9 cellular contexts compared by ENCODE assay signal in genomic region chr7:98250789-98251188, GRCh38. TPM values are rescaled to one million over a fixed set of nuclear protein-coding genes. Genes with fewer than 3 reads are reported as not detected.
A peak's percentile ranks its signal among the peaks of the same experiment; 100 is the strongest.
DNase-seq lines count a peak whose midpoint lies in the region; ATAC-seq, FAIRE-seq and TF ChIP-seq lines count a peak whose summit lies in the region.
"Had no signal": no experiment of that assay in that cellular context is flagged by ENCODE, and none has a peak within 500 bp of the region (broad histone marks: within the 10 kb centered on the region; RNA-seq: fewer than 3 reads in every experiment).

No MANE protein-coding gene starts in this region.

- DNase-seq in NCI-H82 (lab: John Stamatoyannopoulos, UW) (peak; percentile 39), NCI-H82 treated with DMSO at 0.1 percent for 48 hours (lab: John Stamatoyannopoulos, UW; ENCODE audit: unreplicated experiment) (no peak), activated B cell treated with CpG ODN at 0.5 μM for 24 hours (no peak), endodermal cell (no peak), small intestine (peak; percentile 17), NCI-H524 (lab: John Stamatoyannopoulos, UW) (no peak), hepatic stellate cell (ENCODE audit: low spot score) (no peak)

- H3K27ac Mint-ChIP-seq in activated B cell treated with CpG ODN at 0.5 μM for 24 hours = peak overlapping the region; percentile 80
- H3K27ac Mint-ChIP-seq in endodermal cell = peak overlapping the region; percentile 35

- no peak for ATAC-seq in activated B cell treated with CpG ODN at 0.5 μM for 24 hours (ENCODE audit: low read depth)
- no peak for ATAC-seq in GM18868 (IDR thresholded peaks at IDR 0.05; ENCODE audit: unreplicated experiment)

- POLR2A ChIA-PET in activated B cell treated with CpG ODN at 0.5 μM for 24 hours (lab: Charles Lee) = interaction anchor here (1.6 kb wide), 1 partner anchor 48 kb away, joined by 7 read pairs; no protein-coding TSS in a partner anchor

- peak overlapping the region; percentile 94 for H3K4me3 Mint-ChIP-seq in activated B cell treated with CpG ODN at 0.5 μM for 24 hours
- peak overlapping the region; percentile 90 for H3K4me3 Mint-ChIP-seq in endodermal cell

- peaks cover 39% of the 10 kb centered on the region for H3K4me1 Mint-ChIP-seq in activated B cell treated with CpG ODN at 0.5 μM for 24 hours
- peaks cover 18% of the 10 kb centered on the region for H3K4me1 Mint-ChIP-seq in endodermal cell

- TF ChIP-seq CTCF in activated B cell treated with CpG ODN at 0.5 μM for 24 hours (IDR thresholded peaks at IDR 0.05) = no peak
- TF ChIP-seq CTCF in endodermal cell (conservative IDR thresholded peaks at IDR 0.05) = no peak

- H3K36me3 Mint-ChIP-seq in activated B cell treated with CpG ODN at 0.5 μM for 24 hours (ENCODE audit: low read depth) (peaks cover 20% of the 10 kb centered on the region), endodermal cell (ENCODE audit: low read depth) (peaks cover 11% of the 10 kb centered on the region)

- H3K36me3 ChIP-seq in endodermal cell (ENCODE audit: control insufficient read depth, insufficient read depth, low read length) (no peaks in the 10 kb centered on the region), small intestine (ENCODE audit: control insufficient read depth in 2 of 2, insufficient read depth in 2 of 2, low read length in 2 of 2) (peaks cover 0 to 2% of the 10 kb centered on the region in 2 donors)

- CTCF ChIA-PET in activated B cell treated with CpG ODN at 0.5 μM for 24 hours (lab: Charles Lee) = interaction anchor here (0.8 kb wide), 1 partner anchor 144 kb away, joined by 3 read pairs; the partner anchor contains the start of gene LMTK2

- no peak overlapping the region for H3K27ac ChIP-seq in endodermal cell (ENCODE audit: low read depth, low read length)
- H3K27ac ChIP-seq in small intestine (ENCODE audit: low read depth in 1 of 2, low read length in 1 of 2) = peak overlapping the region; percentile 74 to 96

- H3K9me3 ChIP-seq in endodermal cell (ENCODE audit: control insufficient read depth, low read length) (no peaks in the 10 kb centered on the region), small intestine (ENCODE audit: control insufficient read depth, low read depth) (no peaks in the 10 kb centered on the region)

- H3K4me1 ChIP-seq in endodermal cell (ENCODE audit: control insufficient read depth, insufficient read depth, low read length) = peaks cover 5% of the 10 kb centered on the region
- H3K4me1 ChIP-seq in small intestine (ENCODE audit: control insufficient read depth in 2 of 2, insufficient read depth in 1 of 2, low read depth in 1 of 2, low read length in 1 of 2) = peaks cover 0 to 9% of the 10 kb centered on the region in 2 donors

- H3K4me3 ChIP-seq in endodermal cell (ENCODE audit: low read length) (peak overlapping the region; percentile 87), small intestine (ENCODE audit: low read depth in 1 of 2, low read length in 2 of 2) (no peak overlapping the region)

- peak overlapping the region; percentile 39 for H3K9ac ChIP-seq in endodermal cell (ENCODE audit: extremely low read depth, low read length, poor library complexity, severe bottlenecking)

- no peaks in the 10 kb centered on the region for H3K27me3 ChIP-seq in endodermal cell (ENCODE audit: control insufficient read depth, insufficient read depth, low read length, poor library complexity, severe bottlenecking)
- no peaks in the 10 kb centered on the region for H3K27me3 ChIP-seq in small intestine (ENCODE audit: control insufficient read depth in 2 of 2, insufficient read depth in 2 of 2, low read length in 2 of 2)

- H3K27me3 Mint-ChIP-seq in activated B cell treated with CpG ODN at 0.5 μM for 24 hours (no peaks in the 10 kb centered on the region), endodermal cell (ENCODE audit: insufficient read depth) (no peaks in the 10 kb centered on the region)

- intact Hi-C loops in activated B cell treated with CpG ODN at 0.5 μM for 24 hours (cut with micrococcal nuclease) = loop anchor here (1.0 to 5.0 kb wide), 6 partner anchors 16 to 1928 kb away; partner anchors contain the start of genes BAIAP2L1 and SLC25A13

- FAIRE-seq in small intestine (lab: Jason Lieb, UNC) = no peak

- H3K9me3 Mint-ChIP-seq in activated B cell treated with CpG ODN at 0.5 μM for 24 hours (no peaks in the 10 kb centered on the region), endodermal cell (no peaks in the 10 kb centered on the region)

- WGBS in endodermal cell (ENCODE audit: insufficient coverage in 1 of 2, insufficient read length in 1 of 2), 2 experiments = 60 to 100% methylated on average over 1 to 3 of the region's 3 CpGs
- 24 to 36% (median 25%) methylated on average over 3 of the region's 3 CpGs for WGBS in small intestine, 3 donors

RNA-seq across cellular contexts. Expression of gene TECPR1, which starts 1.2 kb away (rescaled TPM):
- total RNA-seq in activated B cell treated with CpG ODN at 0.5 μM for 24 hours (24.6 and 34.5 TPM in 2 replicates), endodermal cell (10 to 100 TPM; 27.2 to 32.0 TPM)
- polyA plus RNA-seq in endodermal cell (2013, experiment 1 of 2) = 18.7 TPM
- polyA plus RNA-seq in endodermal cell (2013, experiment 2 of 2) = 19.2 TPM
- polyA plus RNA-seq in small intestine = 10 to 100 TPM in 2 of 3 donors, 1 to 10 TPM in 1; 9.2 to 20.6 (median 12.5) TPM

RNA-seq across cellular contexts. Expression of gene BRI3, which starts 30.7 kb away (rescaled TPM):
- 53.7 and 55.9 TPM in 2 replicates for total RNA-seq in activated B cell treated with CpG ODN at 0.5 μM for 24 hours
- 100 to 1,000 TPM; 130 to 152 TPM for total RNA-seq in endodermal cell
- 158 TPM for polyA plus RNA-seq in endodermal cell (2013, experiment 1 of 2)
- 139 TPM for polyA plus RNA-seq in endodermal cell (2013, experiment 2 of 2)
- 100 to 1,000 TPM; 186 to 384 (median 323) TPM for polyA plus RNA-seq in small intestine

RNA-seq across cellular contexts. Expression of gene BHLHA15, which starts 39.5 kb away (rescaled TPM):
- 0.35 TPM in 1 of 2 replicates, not detected in the other for total RNA-seq in activated B cell treated with CpG ODN at 0.5 μM for 24 hours
- total RNA-seq in endodermal cell = under 1 TPM; 0.86 to 0.95 TPM
- not detected for polyA plus RNA-seq in endodermal cell (2013, experiment 1 of 2)
- not detected for polyA plus RNA-seq in endodermal cell (2013, experiment 2 of 2)
- polyA plus RNA-seq in small intestine = 1 to 10 TPM in 2 of 3 donors, not detected in 1; 2.6 to 4.1 TPM
- polyA plus RNA-seq: BJ had no signal

Comparison
In these comparisons a context has a peak if more than half of its experiments do, and no peak if none do; other contexts are left out.
1. DNase-seq: peak in NCI-H82 (single experiment) and small intestine (single experiment); none in NCI-H82 treated with DMSO at 0.1 percent for 48 hours (single experiment), activated B cell treated with CpG ODN at 0.5 μM for 24 hours (single experiment), endodermal cell (single experiment), NCI-H524 (0 of 2) and hepatic stellate cell (single experiment).